In the genomic region with DNA sequence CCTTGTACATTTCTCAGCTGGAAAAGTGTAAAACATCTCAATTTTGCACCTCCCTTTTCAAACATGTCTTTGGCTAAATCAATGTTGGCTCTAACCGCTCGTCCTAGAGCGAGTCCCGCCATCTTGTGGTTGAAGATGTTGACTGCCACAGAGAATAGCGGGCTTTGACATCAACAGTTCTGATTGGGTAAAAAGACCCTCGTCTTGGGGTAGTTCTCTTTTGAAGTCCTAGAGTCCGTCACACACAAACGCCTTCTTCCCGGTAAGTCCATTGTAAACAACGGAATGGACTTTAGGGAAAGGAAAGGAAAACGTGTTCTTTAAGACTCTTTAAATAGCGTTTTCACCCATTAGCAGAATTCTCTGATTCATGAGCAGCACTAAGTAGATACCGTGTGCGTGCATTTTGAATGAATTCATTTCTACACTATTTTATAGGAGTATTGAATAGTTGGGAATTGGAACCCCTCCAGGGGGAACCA, we compare ENCODE assay signal across 8 cellular contexts.
A peak's percentile ranks its signal among the peaks of the same experiment; 100 is the strongest.
DNase-seq lines count a peak whose midpoint lies in the region; ATAC-seq and FAIRE-seq lines count a peak whose summit lies in the region.

No MANE protein-coding gene starts in this region.

- peaks cover 10% of the 10 kb centered on the region for H3K36me3 Mint-ChIP-seq in stimulated activated naive CD8-positive, alpha-beta T cell treated with anti-CD3 and anti-CD28 coated beads, Interleukin-15, Interleukin-2, amounts not matched to agents 100 ng/mL and 50 ng/mL, for 24 hours (ENCODE audit: low read depth)

- peaks cover 16% of the 10 kb centered on the region for H3K4me1 ChIP-seq in endocrine pancreas (ENCODE audit: control insufficient read depth, insufficient read depth, low read length)

- peak; percentile 70 for ATAC-seq in GM18498 (IDR thresholded peaks at IDR 0.05; ENCODE audit: unreplicated experiment)
- peak; percentile 62 for ATAC-seq in HG02938 (IDR thresholded peaks at IDR 0.05; ENCODE audit: unreplicated experiment)

- DNase-seq in NCI-H2081 (lab: John Stamatoyannopoulos, UW) (peak; percentile 56 to 75), medulla oblongata (ENCODE audit: extremely low spot score) (peak; percentile 83)
- peak; percentile 25 to 28 for DNase-seq in activated CD4-positive, alpha-beta T cell treated with anti-CD3 and anti-CD28 coated beads for 4 hours

- H3K4me3 ChIP-seq in endocrine pancreas (ENCODE audit: control insufficient read depth, insufficient read depth, low read length): peak overlapping the region; percentile 99

- H3K9me3 Mint-ChIP-seq in stimulated activated naive CD8-positive, alpha-beta T cell treated with anti-CD3 and anti-CD28 coated beads, Interleukin-15, Interleukin-2, amounts not matched to agents 100 ng/mL and 50 ng/mL, for 24 hours: peaks cover 4% of the 10 kb centered on the region

- H3K9me3 ChIP-seq in endocrine pancreas (ENCODE audit: control insufficient read depth, low read length): peaks cover 1% of the 10 kb centered on the region

- H3K27me3 ChIP-seq in endocrine pancreas (ENCODE audit: control insufficient read depth, insufficient read depth, low read length): no peaks in the 10 kb centered on the region

- H3K36me3 ChIP-seq in endocrine pancreas (ENCODE audit: control insufficient read depth, insufficient read depth, low read length): no peaks in the 10 kb centered on the region

- H3K27me3 Mint-ChIP-seq in stimulated activated naive CD8-positive, alpha-beta T cell treated with anti-CD3 and anti-CD28 coated beads, Interleukin-15, Interleukin-2, amounts not matched to agents 100 ng/mL and 50 ng/mL, for 24 hours: peaks cover 41% of the 10 kb centered on the region

- peak overlapping the region; percentile 91 for H3K27ac Mint-ChIP-seq in stimulated activated naive CD8-positive, alpha-beta T cell treated with anti-CD3 and anti-CD28 coated beads, Interleukin-15, Interleukin-2, amounts not matched to agents 100 ng/mL and 50 ng/mL, for 24 hours

- FAIRE-seq in A204.1 (lab: Jason Lieb, UNC): peak; percentile 96

- peak overlapping the region; percentile 95 for H3K4me3 Mint-ChIP-seq in stimulated activated naive CD8-positive, alpha-beta T cell treated with anti-CD3 and anti-CD28 coated beads, Interleukin-15, Interleukin-2, amounts not matched to agents 100 ng/mL and 50 ng/mL, for 24 hours

- H3K4me1 Mint-ChIP-seq in stimulated activated naive CD8-positive, alpha-beta T cell treated with anti-CD3 and anti-CD28 coated beads, Interleukin-15, Interleukin-2, amounts not matched to agents 100 ng/mL and 50 ng/mL, for 24 hours (ENCODE audit: low read depth): peaks cover 38% of the 10 kb centered on the region

- peak overlapping the region; percentile 84 for H3K9ac ChIP-seq in endocrine pancreas (ENCODE audit: control insufficient read depth, insufficient read depth, low read length)

Comparison
In these comparisons a context has a peak if more than half of its experiments do, and no peak if none do; other contexts are left out.
1. Peak in every context shown above with its lines: DNase-seq, ATAC-seq and H3K4me3 ChIP-seq.
2. DNase-seq: peak in every context shown above with its lines; median percentile 83 in medulla oblongata; 66 in NCI-H2081; 26 in activated CD4-positive, alpha-beta T cell treated with anti-CD3 and anti-CD28 coated beads for 4 hours.